In genomic region chr10:1309969-1310789, GRCh38 we compare ENCODE assay signal across 1 cellular context.
A peak's percentile ranks its signal among the peaks of the same experiment; 100 is the strongest.
TF ChIP-seq lines count a peak whose summit lies in the region.

No MANE protein-coding gene starts in this region.

TF ChIP-seq in GM23338, 12 proteins besides CTCF, POLR2A, EP300 and RAD21 (continued from another document):
- TF ChIP-seq ZNF114 (CRISPR knock-in tag; IDR thresholded peaks at IDR 0.05), result no peak; the same call in 1 of the 2 replicates
- TF ChIP-seq, protein P1, sequence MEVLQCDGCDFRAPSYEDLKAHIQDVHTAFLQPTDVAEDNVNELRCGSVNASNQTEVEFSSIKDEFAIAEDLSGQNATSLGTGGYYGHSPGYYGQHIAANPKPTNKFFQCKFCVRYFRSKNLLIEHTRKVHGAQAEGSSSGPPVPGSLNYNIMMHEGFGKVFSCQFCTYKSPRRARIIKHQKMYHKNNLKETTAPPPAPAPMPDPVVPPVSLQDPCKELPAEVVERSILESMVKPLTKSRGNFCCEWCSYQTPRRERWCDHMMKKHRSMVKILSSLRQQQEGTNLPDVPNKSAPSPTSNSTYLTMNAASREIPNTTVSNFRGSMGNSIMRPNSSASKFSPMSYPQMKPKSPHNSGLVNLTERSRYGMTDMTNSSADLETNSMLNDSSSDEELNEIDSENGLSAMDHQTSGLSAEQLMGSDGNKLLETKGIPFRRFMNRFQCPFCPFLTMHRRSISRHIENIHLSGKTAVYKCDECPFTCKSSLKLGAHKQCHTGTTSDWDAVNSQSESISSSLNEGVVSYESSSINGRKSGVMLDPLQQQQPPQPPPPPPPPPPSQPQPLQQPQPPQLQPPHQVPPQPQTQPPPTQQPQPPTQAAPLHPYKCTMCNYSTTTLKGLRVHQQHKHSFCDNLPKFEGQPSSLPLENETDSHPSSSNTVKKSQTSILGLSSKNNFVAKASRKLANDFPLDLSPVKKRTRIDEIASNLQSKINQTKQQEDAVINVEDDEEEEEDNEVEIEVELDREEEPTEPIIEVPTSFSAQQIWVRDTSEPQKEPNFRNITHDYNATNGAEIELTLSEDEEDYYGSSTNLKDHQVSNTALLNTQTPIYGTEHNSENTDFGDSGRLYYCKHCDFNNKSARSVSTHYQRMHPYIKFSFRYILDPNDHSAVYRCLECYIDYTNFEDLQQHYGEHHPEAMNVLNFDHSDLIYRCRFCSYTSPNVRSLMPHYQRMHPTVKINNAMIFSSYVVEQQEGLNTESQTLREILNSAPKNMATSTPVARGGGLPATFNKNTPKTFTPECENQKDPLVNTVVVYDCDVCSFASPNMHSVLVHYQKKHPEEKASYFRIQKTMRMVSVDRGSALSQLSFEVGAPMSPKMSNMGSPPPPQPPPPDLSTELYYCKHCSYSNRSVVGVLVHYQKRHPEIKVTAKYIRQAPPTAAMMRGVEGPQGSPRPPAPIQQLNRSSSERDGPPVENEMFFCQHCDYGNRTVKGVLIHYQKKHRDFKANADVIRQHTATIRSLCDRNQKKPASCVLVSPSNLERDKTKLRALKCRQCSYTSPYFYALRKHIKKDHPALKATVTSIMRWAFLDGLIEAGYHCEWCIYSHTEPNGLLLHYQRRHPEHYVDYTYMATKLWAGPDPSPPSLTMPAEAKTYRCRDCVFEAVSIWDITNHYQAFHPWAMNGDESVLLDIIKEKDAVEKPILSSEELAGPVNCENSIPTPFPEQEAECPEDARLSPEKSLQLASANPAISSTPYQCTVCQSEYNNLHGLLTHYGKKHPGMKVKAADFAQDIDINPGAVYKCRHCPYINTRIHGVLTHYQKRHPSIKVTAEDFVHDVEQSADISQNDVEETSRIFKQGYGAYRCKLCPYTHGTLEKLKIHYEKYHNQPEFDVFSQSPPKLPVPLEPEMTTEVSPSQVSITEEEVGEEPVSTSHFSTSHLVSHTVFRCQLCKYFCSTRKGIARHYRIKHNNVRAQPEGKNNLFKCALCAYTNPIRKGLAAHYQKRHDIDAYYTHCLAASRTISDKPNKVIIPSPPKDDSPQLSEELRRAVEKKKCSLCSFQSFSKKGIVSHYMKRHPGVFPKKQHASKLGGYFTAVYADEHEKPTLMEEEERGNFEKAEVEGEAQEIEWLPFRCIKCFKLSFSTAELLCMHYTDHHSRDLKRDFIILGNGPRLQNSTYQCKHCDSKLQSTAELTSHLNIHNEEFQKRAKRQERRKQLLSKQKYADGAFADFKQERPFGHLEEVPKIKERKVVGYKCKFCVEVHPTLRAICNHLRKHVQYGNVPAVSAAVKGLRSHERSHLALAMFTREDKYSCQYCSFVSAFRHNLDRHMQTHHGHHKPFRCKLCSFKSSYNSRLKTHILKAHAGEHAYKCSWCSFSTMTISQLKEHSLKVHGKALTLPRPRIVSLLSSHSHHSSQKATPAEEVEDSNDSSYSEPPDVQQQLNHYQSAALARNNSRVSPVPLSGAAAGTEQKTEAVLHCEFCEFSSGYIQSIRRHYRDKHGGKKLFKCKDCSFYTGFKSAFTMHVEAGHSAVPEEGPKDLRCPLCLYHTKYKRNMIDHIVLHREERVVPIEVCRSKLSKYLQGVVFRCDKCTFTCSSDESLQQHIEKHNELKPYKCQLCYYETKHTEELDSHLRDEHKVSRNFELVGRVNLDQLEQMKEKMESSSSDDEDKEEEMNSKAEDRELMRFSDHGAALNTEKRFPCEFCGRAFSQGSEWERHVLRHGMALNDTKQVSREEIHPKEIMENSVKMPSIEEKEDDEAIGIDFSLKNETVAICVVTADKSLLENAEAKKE (CRISPR knock-in tag; IDR thresholded peaks at IDR 0.05), result 0 out of 2 replicates have a peak, but pooled peaks have one; percentile 3
